ENCODE assay signal across 1 cellular context in genomic region chr1:174258148-174258550, GRCh38.
TF ChIP-seq lines count a peak whose summit lies in the region.

No MANE protein-coding gene starts in this region.

TF ChIP-seq in H1, 55 proteins besides CTCF, POLR2A, EP300 and RAD21 (continued from another document):
- TF ChIP-seq CHD7 (IDR thresholded peaks at IDR 0.05; ENCODE audit: insufficient replicate concordance, low read length) (no peak), NRF1 (IDR thresholded peaks at IDR 0.05; ENCODE audit: low read depth, low read length) (no peak), KDM4A (IDR thresholded peaks at IDR 0.05; ENCODE audit: low read depth, low read length, severe bottlenecking) (no peak), USF2 (IDR thresholded peaks at IDR 0.05; ENCODE audit: low read length) (no peak), CHD2 (IDR thresholded peaks at IDR 0.05; ENCODE audit: low read length) (no peak), SAP30 (IDR thresholded peaks at IDR 0.05; ENCODE audit: insufficient read depth, insufficient replicate concordance, low read length) (no peak), JUND (IDR thresholded peaks at IDR 0.05; ENCODE audit: low read length) (no peak), BCL11A (IDR thresholded peaks at IDR 0.05; ENCODE audit: low read depth in 2 of 2, low read length in 2 of 2) (no peak), RNF2 (IDR thresholded peaks at IDR 0.05; ENCODE audit: borderline replicate concordance, low read depth, low read length, missing control alignments, poor library complexity, severe bottlenecking) (no peak), GTF2F1 (IDR thresholded peaks at IDR 0.05; ENCODE audit: borderline replicate concordance, low read depth, low read length) (no peak)
